ENCODE assay signal across 14 cellular contexts in the genomic region with DNA sequence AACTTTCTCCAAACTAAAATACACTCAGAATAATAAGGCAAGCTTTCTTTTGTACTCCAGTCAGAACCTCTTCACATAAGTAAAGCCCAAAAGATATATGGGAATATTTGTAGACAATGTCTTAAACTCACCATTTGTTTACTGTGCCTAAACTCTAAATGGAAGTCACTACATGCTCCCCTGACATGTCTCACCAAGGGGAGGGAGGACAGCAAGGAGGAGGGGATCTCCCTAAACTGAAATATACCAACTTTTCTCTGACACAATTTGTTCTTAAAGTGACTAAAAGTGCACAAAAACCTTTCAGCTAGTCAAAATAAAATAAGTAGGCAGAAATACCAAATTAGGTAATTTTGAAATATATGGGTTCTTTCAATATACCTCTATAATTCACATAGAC. TPM values are rescaled to one million over a fixed set of nuclear protein-coding genes. Genes with fewer than 3 reads are reported as not detected.
DNase-seq lines count a peak whose midpoint lies in the region; ATAC-seq and TF ChIP-seq lines count a peak whose summit lies in the region.
"Had no signal": no experiment of that assay in that cellular context is flagged by ENCODE, and none has a peak within 500 bp of the region (broad histone marks: within the 10 kb centered on the region; RNA-seq: fewer than 3 reads in every experiment).

No MANE protein-coding gene starts in this region.

- no peaks in the 10 kb centered on the region for H3K27me3 ChIP-seq in endodermal cell (ENCODE audit: control insufficient read depth, insufficient read depth, low read length, poor library complexity, severe bottlenecking)
- peaks cover 4% of the 10 kb centered on the region for H3K27me3 ChIP-seq in thoracic aorta (replicated peaks; ENCODE audit: insufficient read depth)
- no peaks in the 10 kb centered on the region for H3K27me3 ChIP-seq in mesendoderm (ENCODE audit: insufficient read depth, low read length, poor library complexity)
- H3K27me3 ChIP-seq: thyroid gland had no signal

- no peak overlapping the region for H3K23ac ChIP-seq in mesendoderm (ENCODE audit: low read length)

- H3K27ac Mint-ChIP-seq in activated CD4-positive, alpha-beta T cell treated with anti-CD3 and anti-CD28 coated beads, Interleukin-2, amount 10 ng/mL, durations not matched to agents 7 days and 5 days = peak overlapping the region; percentile 90
- H3K27ac Mint-ChIP-seq in T-helper 17 cell = peak overlapping the region; percentile 98
- H3K27ac Mint-ChIP-seq in endodermal cell = no peak overlapping the region

- H3K79me2 ChIP-seq in mesendoderm (ENCODE audit: control insufficient read depth, insufficient read depth, low read length) = no peaks in the 10 kb centered on the region

- no peak overlapping the region for H3K4me3 ChIP-seq in endodermal cell (ENCODE audit: low read length)
- peak overlapping the region; percentile 4 for H3K4me3 ChIP-seq in thoracic aorta
- H3K4me3 ChIP-seq in mesendoderm (ENCODE audit: low read length) = no peak overlapping the region
- H3K4me3 ChIP-seq: sigmoid colon, thyroid gland had no signal

- no peaks in the 10 kb centered on the region for H3K9me3 Mint-ChIP-seq in activated CD4-positive, alpha-beta T cell treated with anti-CD3 and anti-CD28 coated beads, Interleukin-2, amount 10 ng/mL, durations not matched to agents 7 days and 5 days
- no peaks in the 10 kb centered on the region for H3K9me3 Mint-ChIP-seq in endodermal cell
- H3K9me3 Mint-ChIP-seq: neural crest cell had no signal

- H3K79me1 ChIP-seq in mesendoderm (ENCODE audit: low read length) = no peaks in the 10 kb centered on the region

- CTCF ChIA-PET in activated CD4-positive, alpha-beta T cell treated with anti-CD3 and anti-CD28 coated beads, Interleukin-2, amount 10 ng/mL, durations not matched to agents 7 days and 5 days (lab: Charles Lee) = interaction anchor here (1.2 to 1.9 kb wide), 3 partner anchors 9 to 16 kb away, joined by 5 to 8 read pairs (median 6); no protein-coding TSS in a partner anchor

- H3K27ac ChIP-seq in endodermal cell (ENCODE audit: low read depth, low read length) = no peak overlapping the region
- no peak overlapping the region for H3K27ac ChIP-seq in thoracic aorta
- no peak overlapping the region for H3K27ac ChIP-seq in mesendoderm (ENCODE audit: low read depth, low read length)
- H3K27ac ChIP-seq: sigmoid colon, thyroid gland had no signal

- H3K4me2 ChIP-seq in mesendoderm (ENCODE audit: low read length) = no peak overlapping the region

- H2BK15ac ChIP-seq in mesendoderm (replicated peaks; ENCODE audit: low read depth) = no peak overlapping the region

- TF ChIP-seq CTCF in endodermal cell (conservative IDR thresholded peaks at IDR 0.05) (no peak), thoracic aorta (IDR thresholded peaks at IDR 0.05) (no peak)

- peak overlapping the region; percentile 82 for H3K4me3 Mint-ChIP-seq in activated CD4-positive, alpha-beta T cell treated with anti-CD3 and anti-CD28 coated beads, Interleukin-2, amount 10 ng/mL, durations not matched to agents 7 days and 5 days
- peak overlapping the region; percentile 93 for H3K4me3 Mint-ChIP-seq in T-helper 17 cell
- H3K4me3 Mint-ChIP-seq in endodermal cell = no peak overlapping the region
- H3K4me3 Mint-ChIP-seq: neural crest cell had no signal

- DNase-seq in activated CD4-positive, alpha-beta T cell treated with anti-CD3 and anti-CD28 coated beads, Interleukin-2, amount 10 ng/mL, durations not matched to agents 7 days and 5 days = no peak
- DNase-seq in activated CD4-positive, alpha-beta T cell treated with anti-CD3 and anti-CD28 coated beads, Interleukin-2, amount 50 U/mL, for 4 hours = no peak
- DNase-seq in T-helper 17 cell (no peak), endodermal cell (peak; percentile 6), thoracic aorta (ENCODE audit: low spot score) (no peak), foreskin melanocyte (no peak), anterior cingulate cortex (lab: John Stamatoyannopoulos, UW) (no peak), mesendoderm (no peak)
- DNase-seq: kidney glomerular epithelial cell, NCI-H1417 treated with DMSO at 0.1 percent for 48 hours, sigmoid colon, thyroid gland had no signal

- no peaks in the 10 kb centered on the region for H3K27me3 Mint-ChIP-seq in activated CD4-positive, alpha-beta T cell treated with anti-CD3 and anti-CD28 coated beads, Interleukin-2, amount 10 ng/mL, durations not matched to agents 7 days and 5 days
- H3K27me3 Mint-ChIP-seq in T-helper 17 cell (no peaks in the 10 kb centered on the region), endodermal cell (ENCODE audit: insufficient read depth) (no peaks in the 10 kb centered on the region)

- H2BK5ac ChIP-seq in mesendoderm (ENCODE audit: low read length) = no peak overlapping the region

- POLR2A ChIA-PET in activated CD4-positive, alpha-beta T cell treated with anti-CD3 and anti-CD28 coated beads, Interleukin-2, amount 10 ng/mL, durations not matched to agents 7 days and 5 days (lab: Charles Lee) = no interaction called here

- H3K9me3 ChIP-seq in T-helper 17 cell (ENCODE audit: control insufficient read depth, low read length, poor library complexity, severe bottlenecking) (no peaks in the 10 kb centered on the region), endodermal cell (ENCODE audit: control insufficient read depth, low read length) (no peaks in the 10 kb centered on the region), thoracic aorta (no peaks in the 10 kb centered on the region)
- H3K9me3 ChIP-seq: sigmoid colon, thyroid gland had no signal

- H3K36me3 ChIP-seq in endodermal cell (ENCODE audit: control insufficient read depth, insufficient read depth, low read length) (no peaks in the 10 kb centered on the region), thoracic aorta (no peaks in the 10 kb centered on the region), mesendoderm (ENCODE audit: control insufficient read depth, insufficient read depth, low read length) (no peaks in the 10 kb centered on the region)
- H3K36me3 ChIP-seq: sigmoid colon, thyroid gland had no signal

- peaks cover 49% of the 10 kb centered on the region for H3K36me3 Mint-ChIP-seq in activated CD4-positive, alpha-beta T cell treated with anti-CD3 and anti-CD28 coated beads, Interleukin-2, amount 10 ng/mL, durations not matched to agents 7 days and 5 days (ENCODE audit: low read depth)
- H3K36me3 Mint-ChIP-seq in T-helper 17 cell (ENCODE audit: low read depth) (peaks cover 15% of the 10 kb centered on the region), endodermal cell (ENCODE audit: low read depth) (no peaks in the 10 kb centered on the region)

- no peaks in the 10 kb centered on the region for H3K4me1 ChIP-seq in endodermal cell (ENCODE audit: control insufficient read depth, insufficient read depth, low read length)
- H3K4me1 ChIP-seq in thoracic aorta (ENCODE audit: control insufficient read depth in 1 of 2, low read depth in 2 of 2) = no peaks in the 10 kb centered on the region
- H3K4me1 ChIP-seq in mesendoderm (ENCODE audit: control insufficient read depth, low read depth, low read length) = no peaks in the 10 kb centered on the region
- H3K4me1 ChIP-seq: sigmoid colon, thyroid gland had no signal

- peaks cover 83% of the 10 kb centered on the region for H3K4me1 Mint-ChIP-seq in activated CD4-positive, alpha-beta T cell treated with anti-CD3 and anti-CD28 coated beads, Interleukin-2, amount 10 ng/mL, durations not matched to agents 7 days and 5 days
- H3K4me1 Mint-ChIP-seq in T-helper 17 cell = peaks cover 50% of the 10 kb centered on the region
- H3K4me1 Mint-ChIP-seq in endodermal cell = peaks cover 5% of the 10 kb centered on the region

- no peak overlapping the region for H2AK5ac ChIP-seq in mesendoderm (ENCODE audit: low read length)

- ATAC-seq in T-helper 17 cell (peak; percentile 55), thoracic aorta (ENCODE audit: insufficient number of reproducible peaks, low FRiP score, low read depth) (no peak)

- no peak overlapping the region for H4K5ac ChIP-seq in mesendoderm (ENCODE audit: low read length)

- H4K8ac ChIP-seq in mesendoderm (ENCODE audit: low read depth, low read length) = no peak overlapping the region

- H3K56ac ChIP-seq in mesendoderm (ENCODE audit: low read length) = no peak overlapping the region

- H3K4ac ChIP-seq in mesendoderm (ENCODE audit: low read depth, low read length) = no peak overlapping the region

- no peak overlapping the region for H3K18ac ChIP-seq in mesendoderm (ENCODE audit: low read length)

- H3K9ac ChIP-seq in endodermal cell (ENCODE audit: extremely low read depth, low read length, poor library complexity, severe bottlenecking) (no peak overlapping the region), mesendoderm (ENCODE audit: low read length) (no peak overlapping the region)

- H2BK120ac ChIP-seq in mesendoderm (ENCODE audit: low read depth, low read length) = no peak overlapping the region

RNA-seq across cellular contexts. Expression of gene GRB7, which starts 38.5 kb away (rescaled TPM):
- total RNA-seq in activated CD4-positive, alpha-beta T cell treated with anti-CD3 and anti-CD28 coated beads, Interleukin-2, amount 10 ng/mL, durations not matched to agents 7 days and 5 days = under 1 TPM; 0.69 to 0.81 TPM
- total RNA-seq in T-helper 17 cell (not detected), endodermal cell (10 to 100 TPM; 54.6 to 73.9 TPM), thoracic aorta (1 to 10 TPM in 1 of 2 donors, under 1 TPM in 1; 0.85 to 1.4 TPM)
- polyA plus RNA-seq in endodermal cell (2013, experiment 1 of 2) = 6.1 TPM
- 4.4 TPM for polyA plus RNA-seq in endodermal cell (2013, experiment 2 of 2)
- 18.5 TPM for polyA plus RNA-seq in mesendoderm (2013, experiment 1 of 2)
- 18.7 TPM for polyA plus RNA-seq in mesendoderm (2013, experiment 2 of 2)
- total RNA-seq: endothelial cell of umbilical vein, neural crest cell had no signal

RNA-seq across cellular contexts. Expression of gene MIEN1, which starts 45.9 kb away (rescaled TPM):
- 10 to 100 TPM; 49.7 to 50.2 TPM for total RNA-seq in activated CD4-positive, alpha-beta T cell treated with anti-CD3 and anti-CD28 coated beads, Interleukin-2, amount 10 ng/mL, durations not matched to agents 7 days and 5 days
- 10 to 100 TPM; 36.9 to 41.8 TPM for total RNA-seq in T-helper 17 cell
- total RNA-seq in endodermal cell = 10 to 100 TPM; 42.6 to 57.0 TPM
- polyA plus RNA-seq in endodermal cell (2013, experiment 1 of 2) = 57.8 TPM
- polyA plus RNA-seq in endodermal cell (2013, experiment 2 of 2) = 57.7 TPM
- total RNA-seq in thoracic aorta = 10 to 100 TPM; 27.1 to 30.3 TPM
- polyA plus RNA-seq in mesendoderm (2013, experiment 1 of 2) = 27.3 TPM
- 29.9 TPM for polyA plus RNA-seq in mesendoderm (2013, experiment 2 of 2)

Comparison
In these comparisons a context has a peak if more than half of its experiments do, and no peak if none do; other contexts are left out.
1. RNA of gene GRB7, which starts 38.5 kb away (total RNA-seq): 54.6 to 73.9 TPM in endodermal cell; 0.85 to 1.4 TPM in thoracic aorta, 0.69 to 0.81 TPM in activated CD4-positive, alpha-beta T cell treated with anti-CD3 and anti-CD28 coated beads, Interleukin-2, amount 10 ng/mL, durations not matched to agents 7 days and 5 days and not detected in T-helper 17 cell; every median in the first group is over 10 times any median in the second.